9 cellular contexts compared by ENCODE assay signal in the genomic region with DNA sequence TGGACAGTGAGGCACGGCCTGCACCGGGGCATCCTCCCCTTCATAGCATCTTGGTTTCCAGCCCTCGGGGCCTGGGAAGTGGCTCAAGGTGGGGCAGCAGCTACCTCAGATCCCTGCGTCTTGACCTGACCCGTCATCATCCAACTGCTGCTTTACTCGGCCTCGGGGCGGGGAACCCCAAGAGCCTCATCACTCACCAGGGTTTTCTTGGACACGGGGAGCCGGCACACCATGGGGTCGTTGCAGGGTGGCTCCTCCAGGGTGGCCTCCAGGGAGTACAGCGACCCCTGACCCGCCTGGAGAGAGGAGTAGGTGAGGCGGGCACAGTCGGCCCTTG. TPM values are rescaled to one million over a fixed set of nuclear protein-coding genes. Genes with fewer than 3 reads are reported as not detected.
DNase-seq lines count a peak whose midpoint lies in the region; ATAC-seq and TF ChIP-seq lines count a peak whose summit lies in the region.
"Had no signal": no experiment of that assay in that cellular context is flagged by ENCODE, and none has a peak within 500 bp of the region (broad histone marks: within the 10 kb centered on the region; RNA-seq: fewer than 3 reads in every experiment).

No MANE protein-coding gene starts in this region.

- no peaks in the 10 kb centered on the region for H3K27me3 ChIP-seq in GM23248 (replicated peaks; ENCODE audit: insufficient read depth)
- peaks cover 15% of the 10 kb centered on the region for H3K27me3 ChIP-seq in skeletal muscle satellite cell (ENCODE audit: control insufficient read depth, insufficient read depth, low read length)

- CTCF ChIA-PET in activated B cell treated with CpG ODN at 0.5 μM for 24 hours (lab: Charles Lee), result interaction anchor here (2.3 kb wide), 1 partner anchor 110 kb away, joined by 7 read pairs; the partner anchor contains the start of gene RBM4B

- no peaks in the 10 kb centered on the region for H3F3A ChIP-seq in GM23248 (ENCODE audit: insufficient read depth)

- H3K4me2 ChIP-seq in GM23248 (ENCODE audit: unreplicated experiment) (peak overlapping the region; percentile 78), skeletal muscle satellite cell (ENCODE audit: low read length) (peak overlapping the region; percentile 95)

- H3K27me3 Mint-ChIP-seq in activated B cell treated with CpG ODN at 0.5 μM for 24 hours, result peaks cover 15% of the 10 kb centered on the region

- DNase-seq in GM23248 (no peak), activated B cell treated with CpG ODN at 0.5 μM for 24 hours (no peak), fibroblast of mammary gland (ENCODE audit: low read depth) (no peak), T-helper 9 cell (no peak), NCI-H2227 (lab: John Stamatoyannopoulos, UW; ENCODE audit: unreplicated experiment) (no peak), UCSD-AML1 (lab: John Stamatoyannopoulos, UW; ENCODE audit: unreplicated experiment) (no peak)
- DNase-seq in stimulated activated CD4-positive, alpha-beta T cell treated with anti-CD3 and anti-CD28 coated beads, Interleukin-2, amount 100 ng/mL, for 48 hours, result no peak
- DNase-seq: NCI-H1436 treated with DMSO at 0.1 percent for 48 hours had no signal

- no peak overlapping the region for H3K27ac ChIP-seq in GM23248

- no peaks in the 10 kb centered on the region for H3K9me3 ChIP-seq in GM23248 (ENCODE audit: low read depth)
- no peaks in the 10 kb centered on the region for H3K9me3 ChIP-seq in skeletal muscle satellite cell (replicated peaks; ENCODE audit: low read length)

- peak overlapping the region; percentile 79 for H2AFZ ChIP-seq in GM23248

- H3K4me1 Mint-ChIP-seq in activated B cell treated with CpG ODN at 0.5 μM for 24 hours, result peaks cover 13% of the 10 kb centered on the region

- intact Hi-C loops in activated B cell treated with CpG ODN at 0.5 μM for 24 hours (cut with micrococcal nuclease), result loop anchor here (1.0 kb wide), 1 partner anchor 21 kb away; the partner anchor contains the start of genes ACTN3 and ZDHHC24

- H3K4me3 ChIP-seq in GM23248, result peak overlapping the region; percentile 63
- peak overlapping the region; percentile 26 for H3K4me3 ChIP-seq in fibroblast of mammary gland (ENCODE audit: control insufficient read depth, low read depth, low read length)
- H3K4me3 ChIP-seq in skeletal muscle satellite cell (ENCODE audit: low read length), result peak overlapping the region; percentile 73

- no peaks in the 10 kb centered on the region for H3K36me3 Mint-ChIP-seq in activated B cell treated with CpG ODN at 0.5 μM for 24 hours (ENCODE audit: low read depth)

- no peaks in the 10 kb centered on the region for H3K4me1 ChIP-seq in GM23248 (ENCODE audit: insufficient read depth)
- peaks cover 10% of the 10 kb centered on the region for H3K4me1 ChIP-seq in skeletal muscle satellite cell (ENCODE audit: control insufficient read depth, insufficient read depth, low read length)

- no peak for TF ChIP-seq CTCF in activated B cell treated with CpG ODN at 0.5 μM for 24 hours (IDR thresholded peaks at IDR 0.05)
- no peak for TF ChIP-seq CTCF in fibroblast of mammary gland (conservative IDR thresholded peaks at IDR 0.05; ENCODE audit: control insufficient read depth, insufficient read depth, low read depth, low read length)

- H3K36me3 ChIP-seq in GM23248 (ENCODE audit: low read depth), result no peaks in the 10 kb centered on the region
- no peaks in the 10 kb centered on the region for H3K36me3 ChIP-seq in skeletal muscle satellite cell (ENCODE audit: insufficient read depth, low read length)

- no peaks in the 10 kb centered on the region for H3K79me2 ChIP-seq in GM23248 (ENCODE audit: insufficient read depth)

- H3K9me3 Mint-ChIP-seq in activated B cell treated with CpG ODN at 0.5 μM for 24 hours, result no peaks in the 10 kb centered on the region

- H3K27ac Mint-ChIP-seq in activated B cell treated with CpG ODN at 0.5 μM for 24 hours, result no peak overlapping the region

- in situ Hi-C loops in GM23248 (cut with MboI), result no loop called here

- H3K9me2 ChIP-seq in GM23248 (ENCODE audit: insufficient read depth), result no peaks in the 10 kb centered on the region

- POLR2A ChIA-PET in activated B cell treated with CpG ODN at 0.5 μM for 24 hours (lab: Charles Lee), result interaction anchor here (1.3 kb wide), 1 partner anchor 22 kb away, joined by 6 read pairs; the partner anchor contains the start of genes ACTN3 and ZDHHC24

- H3K9ac ChIP-seq in GM23248 (peak overlapping the region; percentile 68), skeletal muscle satellite cell (ENCODE audit: low read depth, low read length) (peak overlapping the region; percentile 66)

- WGBS in GM23248 (ENCODE audit: low coverage in 1 of 2, low lambda C conversion rate in 2 of 2, missing lambda C conversion rate in 2 of 2), 2 experiments, result 29 to 35% methylated on average over 15 of the region's 15 CpGs

- H4K20me1 ChIP-seq in GM23248 (ENCODE audit: insufficient read depth), result no peaks in the 10 kb centered on the region

- ATAC-seq in activated B cell treated with CpG ODN at 0.5 μM for 24 hours (ENCODE audit: low read depth), result no peak

- H3K4me3 Mint-ChIP-seq in activated B cell treated with CpG ODN at 0.5 μM for 24 hours, result peak overlapping the region; percentile 73

RNA-seq across cellular contexts. Expression of gene CTSF, which starts 0.7 kb away (rescaled TPM):
- total RNA-seq in GM23248 (2014; rRNA removed; shearing (Covaris generic)), result 67.7 and 72.6 TPM in 2 replicates
- 53.6 and 59.2 TPM in 2 replicates for polyA plus RNA-seq in GM23248 (2016; fragmentation: Nextera tagmentation; extraction: Ambion mirVana)
- total RNA-seq in activated B cell treated with CpG ODN at 0.5 μM for 24 hours, result 2.0 and 3.6 TPM in 2 replicates
- total RNA-seq in skeletal muscle satellite cell (2012; rRNA removed), result 4.3 and 7.0 TPM in 2 replicates

RNA-seq across cellular contexts. Expression of gene ACTN3, which starts 21.1 kb away (rescaled TPM):
- not detected in 2 replicates for total RNA-seq in GM23248 (2014; rRNA removed; shearing (Covaris generic))
- polyA plus RNA-seq in GM23248 (2016; fragmentation: Nextera tagmentation; extraction: Ambion mirVana), result not detected in 2 replicates
- total RNA-seq in activated B cell treated with CpG ODN at 0.5 μM for 24 hours, result 0.10 TPM in 1 of 2 replicates, not detected in the other
- under 0.01 TPM in 1 of 2 replicates, not detected in the other for total RNA-seq in skeletal muscle satellite cell (2012; rRNA removed)

RNA-seq across cellular contexts. Expression of gene ZDHHC24, which starts 21.9 kb away (rescaled TPM):
- 20.8 and 27.3 TPM in 2 replicates for total RNA-seq in GM23248 (2014; rRNA removed; shearing (Covaris generic))
- polyA plus RNA-seq in GM23248 (2016; fragmentation: Nextera tagmentation; extraction: Ambion mirVana), result 22.3 and 23.5 TPM in 2 replicates
- 14.6 and 19.0 TPM in 2 replicates for total RNA-seq in activated B cell treated with CpG ODN at 0.5 μM for 24 hours
- total RNA-seq in skeletal muscle satellite cell (2012; rRNA removed), result 12.4 and 13.3 TPM in 2 replicates

RNA-seq across cellular contexts. Expression of gene CCDC87, which starts 25.1 kb away (rescaled TPM):
- total RNA-seq in GM23248 (2014; rRNA removed; shearing (Covaris generic)), result 0.11 and 0.13 TPM in 2 replicates
- polyA plus RNA-seq in GM23248 (2016; fragmentation: Nextera tagmentation; extraction: Ambion mirVana), result 0.39 and 0.40 TPM in 2 replicates
- total RNA-seq in activated B cell treated with CpG ODN at 0.5 μM for 24 hours, result 0.22 and 0.31 TPM in 2 replicates
- total RNA-seq in skeletal muscle satellite cell (2012; rRNA removed), result 0.25 and 1.1 TPM in 2 replicates

RNA-seq across cellular contexts. Expression of gene CCS, which starts 25.2 kb away (rescaled TPM):
- total RNA-seq in GM23248 (2014; rRNA removed; shearing (Covaris generic)), result 28.0 and 29.5 TPM in 2 replicates
- 44.1 and 44.2 TPM in 2 replicates for polyA plus RNA-seq in GM23248 (2016; fragmentation: Nextera tagmentation; extraction: Ambion mirVana)
- total RNA-seq in activated B cell treated with CpG ODN at 0.5 μM for 24 hours, result 59.0 and 65.3 TPM in 2 replicates
- 29.5 and 40.6 TPM in 2 replicates for total RNA-seq in skeletal muscle satellite cell (2012; rRNA removed)

Comparison
In these comparisons a context has a peak if more than half of its experiments do, and no peak if none do; other contexts are left out.
1. RNA of gene CTSF, which starts 0.7 kb away (total RNA-seq): 67.7 to 72.6 TPM in GM23248; 2.0 to 3.6 TPM in activated B cell treated with CpG ODN at 0.5 μM for 24 hours; every median in the first group is over 10 times any median in the second.
2. Peak in every context shown above with its lines, with median percentiles within 50 percentile points of each other: H3K4me3 ChIP-seq.